Comparison of ENCODE assay signal across 17 cellular contexts in the genomic region with DNA sequence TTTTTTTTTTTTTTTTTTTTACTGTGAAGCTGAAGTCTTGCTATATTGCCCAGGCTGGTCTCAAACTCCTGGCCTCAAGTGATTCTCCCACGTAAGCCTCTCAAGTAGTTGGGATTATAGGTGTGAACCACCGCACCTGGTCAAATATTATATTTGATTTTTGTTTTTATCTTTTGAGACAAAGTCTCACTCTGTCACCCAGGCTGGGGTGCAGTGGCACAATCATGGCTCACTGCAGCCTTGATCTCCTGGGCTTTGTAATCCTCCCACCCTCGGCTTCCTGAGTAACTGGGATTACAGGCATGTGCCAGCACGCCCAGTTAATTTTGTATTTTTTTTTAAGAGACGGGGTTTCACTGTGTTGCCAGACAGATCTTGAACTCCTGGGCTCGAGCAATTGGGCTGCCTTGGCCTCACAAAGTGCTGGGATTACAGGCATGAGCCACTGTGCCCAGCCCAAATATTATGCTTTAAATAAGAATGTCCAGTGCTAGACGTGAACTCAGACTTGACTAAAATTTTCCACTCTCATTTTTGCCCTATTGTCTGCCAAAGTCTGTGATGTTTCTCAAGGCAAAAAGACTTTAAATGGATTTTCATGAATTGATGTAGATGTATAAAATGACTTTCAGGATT. TPM values are rescaled to one million over a fixed set of nuclear protein-coding genes. Genes with fewer than 3 reads are reported as not detected.
DNase-seq lines count a peak whose midpoint lies in the region; ATAC-seq and TF ChIP-seq lines count a peak whose summit lies in the region.
"Had no signal": no experiment of that assay in that cellular context is flagged by ENCODE, and none has a peak within 500 bp of the region (broad histone marks: within the 10 kb centered on the region; RNA-seq: fewer than 3 reads in every experiment).

No MANE protein-coding gene starts in this region.

- 36% methylated on average over 7 of the region's 7 CpGs for WGBS in mammary epithelial cell (ENCODE audit: low coverage, missing lambda C conversion rate)

- TF ChIP-seq CTCF in MCF 10A (IDR thresholded peaks at IDR 0.05; ENCODE audit: unreplicated experiment) (no peak), mammary epithelial cell (conservative IDR thresholded peaks at IDR 0.05 in 1 of 2, IDR thresholded peaks at IDR 0.05 in 1 of 2; ENCODE audit: extremely low read depth in 1 of 2, insufficient read depth in 1 of 2, low read depth in 1 of 2, low read length in 2 of 2) (no peak), coronary artery (IDR thresholded peaks at IDR 0.05) (no peak), thoracic aorta (IDR thresholded peaks at IDR 0.05) (no peak)

- in situ Hi-C loops in mammary epithelial cell (cut with MboI; ENCODE audit: low sequenced_read_pairs in 2 of 2) = no loop called here

- no peak overlapping the region for H3K4me2 ChIP-seq in mammary epithelial cell (ENCODE audit: insufficient read depth, low read depth, low read length)
- H3K4me2 ChIP-seq: BLaER1 had no signal

- H4K20me1 ChIP-seq in mammary epithelial cell (ENCODE audit: insufficient read depth, low read length) = no peaks in the 10 kb centered on the region
- H4K20me1 ChIP-seq: BLaER1 had no signal

- H3K36me3 Mint-ChIP-seq in MCF 10A (ENCODE audit: insufficient read depth, unreplicated experiment) = no peaks in the 10 kb centered on the region
- H3K36me3 Mint-ChIP-seq: CD8-positive, alpha-beta T cell had no signal

- H3K27ac ChIP-seq in mammary epithelial cell (ENCODE audit: insufficient read depth, low read depth, low read length) (no peak overlapping the region), coronary artery (peak overlapping the region; percentile 18 to 50), thoracic aorta (peak overlapping the region; percentile 51 to 71)
- H3K27ac ChIP-seq: BLaER1, GM23248 had no signal

- H3K4me1 Mint-ChIP-seq in MCF 10A (ENCODE audit: insufficient read depth, unreplicated experiment) = no peaks in the 10 kb centered on the region

- peaks cover 19% of the 10 kb centered on the region for H3K27me3 Mint-ChIP-seq in MCF 10A (ENCODE audit: insufficient read depth, unreplicated experiment)

- H3K9me3 Mint-ChIP-seq in MCF 10A (ENCODE audit: unreplicated experiment) = no peaks in the 10 kb centered on the region
- H3K9me3 Mint-ChIP-seq: CD8-positive, alpha-beta T cell had no signal

- DNase-seq in MCF 10A (ENCODE audit: unreplicated experiment) = peak; percentile 14
- no peak for DNase-seq in mammary epithelial cell
- no peak for DNase-seq in coronary artery (ENCODE audit: low spot score)
- no peak for DNase-seq in thoracic aorta (ENCODE audit: low spot score)
- no peak for DNase-seq in SIG-M5 treated with dmso at 0.1 percent for 504 hours (lab: John Stamatoyannopoulos, UW; ENCODE audit: unreplicated experiment)
- no peak for DNase-seq in activated CD4-positive, alpha-beta T cell treated with anti-CD3 and anti-CD28 coated beads, Interleukin-2, amount 50 U/mL, for 48 hours
- no peak for DNase-seq in NCI-H748 treated with DMSO at 0.1 percent for 48 hours (lab: John Stamatoyannopoulos, UW)
- DNase-seq: 8988T; Calu3; CD8-positive, alpha-beta T cell; DMS53; DND-41; EL; GM23248 had no signal

- H3K4me1 ChIP-seq in mammary epithelial cell (ENCODE audit: insufficient read depth, low read length) = no peaks in the 10 kb centered on the region
- peaks cover 0 to 7% of the 10 kb centered on the region in 2 donors for H3K4me1 ChIP-seq in thoracic aorta (ENCODE audit: control insufficient read depth in 1 of 2, low read depth in 2 of 2)
- H3K4me1 ChIP-seq: BLaER1, HAP-1 had no signal

- CTCF ChIA-PET in MCF 10A (lab: Yijun Ruan, JAX) (interaction anchor here (0.6 to 4.1 kb wide), 2 partner anchors 12 to 788 kb away, joined by 3 to 40 read pairs; no protein-coding TSS in a partner anchor), mammary epithelial cell (lab: Charles Lee; ENCODE audit: low non-redundant PET) (no interaction called here)

- intact Hi-C loops in MCF 10A (cut with micrococcal nuclease) (no loop called here), mammary epithelial cell (cut with micrococcal nuclease) (no loop called here)

- H3K4me3 ChIP-seq in mammary epithelial cell (replicated peaks in 1 of 3; ENCODE audit: insufficient read depth in 1 of 3, low read depth in 2 of 3, low read length in 3 of 3) = no peak overlapping the region
- H3K4me3 ChIP-seq in coronary artery = no peak overlapping the region
- H3K4me3 ChIP-seq in thoracic aorta = no peak overlapping the region
- H3K4me3 ChIP-seq: BLaER1, GM23248, HAP-1 had no signal

- H3K79me2 ChIP-seq in mammary epithelial cell (ENCODE audit: insufficient read depth, low read length) = no peaks in the 10 kb centered on the region

- no peak overlapping the region for H3K4me3 Mint-ChIP-seq in MCF 10A (ENCODE audit: unreplicated experiment)
- H3K4me3 Mint-ChIP-seq: CD8-positive, alpha-beta T cell had no signal

- no peak overlapping the region for H3K9ac ChIP-seq in mammary epithelial cell (ENCODE audit: insufficient read depth, low read length)
- H3K9ac ChIP-seq: BLaER1, GM23248 had no signal

- H3K27me3 ChIP-seq in mammary epithelial cell (ENCODE audit: insufficient read depth, low read length) = no peaks in the 10 kb centered on the region
- no peaks in the 10 kb centered on the region for H3K27me3 ChIP-seq in thoracic aorta (replicated peaks; ENCODE audit: insufficient read depth)
- H3K27me3 ChIP-seq: BLaER1 had no signal

- H2AFZ ChIP-seq in mammary epithelial cell (ENCODE audit: low read depth, low read length) = no peak overlapping the region
- H2AFZ ChIP-seq: GM23248 had no signal

- H3K9me3 ChIP-seq in mammary epithelial cell (replicated peaks; ENCODE audit: insufficient read depth, low read length) = no peaks in the 10 kb centered on the region
- no peaks in the 10 kb centered on the region for H3K9me3 ChIP-seq in thoracic aorta
- H3K9me3 ChIP-seq: BLaER1, HAP-1 had no signal

- POLR2A ChIA-PET in MCF 10A (lab: Yijun Ruan, JAX) = interaction anchor here (1.2 kb wide), 1 partner anchor 12 kb away, joined by 4 read pairs; no protein-coding TSS in a partner anchor

- dilution Hi-C loops in mammary epithelial cell (cut with HindIII; ENCODE audit: low sequenced_read_pairs) = no loop called here

- H3K27ac Mint-ChIP-seq in MCF 10A (ENCODE audit: low read depth, unreplicated experiment) = no peak overlapping the region
- H3K27ac Mint-ChIP-seq: CD8-positive, alpha-beta T cell had no signal

- peak; percentile 84 for ATAC-seq in thoracic aorta (ENCODE audit: insufficient number of reproducible peaks, low FRiP score, low read depth)
- ATAC-seq: CD8-positive, alpha-beta T cell; HepG2 had no signal

- H3K36me3 ChIP-seq in mammary epithelial cell (ENCODE audit: insufficient read depth, low read length) (no peaks in the 10 kb centered on the region), thoracic aorta (no peaks in the 10 kb centered on the region)
- H3K36me3 ChIP-seq: BLaER1, HAP-1 had no signal

- BruUV-seq in MCF 10A (replicated peaks; lab: Mats Ljungman, UMichigan) = no TSS peak
- no TSS peak for BruUV-seq in mammary epithelial cell (replicated peaks; lab: Mats Ljungman, UMichigan)

RNA-seq across cellular contexts. Expression of gene CRBN, which starts 33.4 kb away (rescaled TPM):
- total RNA-seq in MCF 10A (2022) (23.0 and 25.4 TPM in 2 replicates), mammary epithelial cell (10 to 100 TPM; 25.9 to 40.0 TPM), thoracic aorta (10 to 100 TPM; 80.6 TPM)
- 21.2 TPM for polyA plus RNA-seq in mammary epithelial cell
- polyA minus RNA-seq in mammary epithelial cell = 16.7 TPM
